9 cellular contexts compared by ENCODE assay signal in the genomic region with DNA sequence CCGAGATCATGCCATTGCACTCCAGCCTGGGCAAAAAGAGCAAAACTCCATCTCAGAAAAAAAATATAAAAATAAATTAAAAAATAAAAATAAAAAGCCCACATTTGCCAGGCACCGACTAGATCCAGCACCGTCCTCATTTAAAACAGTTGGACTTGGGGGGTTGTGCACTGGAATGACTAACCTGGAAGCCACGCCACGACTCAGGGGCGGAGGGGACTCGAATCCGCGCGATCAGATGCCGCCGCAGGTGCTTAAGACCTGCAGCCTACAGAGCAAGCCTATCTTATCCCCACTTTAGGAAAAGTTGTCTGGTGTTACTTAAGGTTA. TPM values are rescaled to one million over a fixed set of nuclear protein-coding genes. Genes with fewer than 3 reads are reported as not detected.
DNase-seq lines count a peak whose midpoint lies in the region; ATAC-seq, FAIRE-seq and TF ChIP-seq lines count a peak whose summit lies in the region.
"Had no signal": no experiment of that assay in that cellular context is flagged by ENCODE, and none has a peak within 500 bp of the region (broad histone marks: within the 10 kb centered on the region; RNA-seq: fewer than 3 reads in every experiment).

No MANE protein-coding gene starts in this region.

- intact Hi-C loops in GM12878 (cut with micrococcal nuclease; ENCODE audit: unreplicated experiment) = no loop called here

- H3K36me3 Mint-ChIP-seq in activated naive CD4-positive, alpha-beta T cell treated with anti-CD3 and anti-CD28 coated beads, Interleukin-2, amount 50 U/mL, for 24 hours = no peaks in the 10 kb centered on the region
- H3K36me3 Mint-ChIP-seq in memory B cell = no peaks in the 10 kb centered on the region

- CTCF ChIA-PET in GM12878 (lab: Yijun Ruan, JAX) = interaction anchor here (1.3 to 1.6 kb wide), 2 partner anchors 21 to 91 kb away, joined by 4 to 5 read pairs; no protein-coding TSS in a partner anchor

- H2AFZ ChIP-seq in GM12878 (ENCODE audit: control insufficient read depth, low read depth, low read length) (peak overlapping the region; percentile 87), Karpas-422 (ENCODE audit: low read length) (no peak overlapping the region)

- in situ Hi-C loops in GM12878 (cut with MboI) = no loop called here

- ATAC-seq in GM12878 (no peak), memory B cell (ENCODE audit: low read depth) (no peak), upper lobe of left lung (ENCODE audit: low FRiP score in 2 of 2) (no peak)

- no peak for TF ChIP-seq POLR2A in GM12878 (IDR thresholded peaks at IDR 0.05; ENCODE audit: low read depth, low read length)
- TF ChIP-seq POLR2A in upper lobe of left lung (IDR thresholded peaks at IDR 0.05) = no peak

- WGBS in GM12878 (ENCODE audit: insufficient coverage, insufficient replicate concordance, low lambda C conversion rate, missing lambda C conversion rate) = 33% methylated on average over 12 of the region's 12 CpGs
- 7 to 13% methylated on average over 12 of the region's 12 CpGs for WGBS in upper lobe of left lung, 2 donors

- no peaks in the 10 kb centered on the region for H3K9me2 ChIP-seq in Karpas-422 (replicated peaks; ENCODE audit: insufficient read depth, low read length)

- peaks cover 9% of the 10 kb centered on the region for H3K4me1 Mint-ChIP-seq in activated naive CD4-positive, alpha-beta T cell treated with anti-CD3 and anti-CD28 coated beads, Interleukin-2, amount 50 U/mL, for 24 hours
- H3K4me1 Mint-ChIP-seq in memory B cell = peaks cover 3% of the 10 kb centered on the region

- no peak for TF ChIP-seq CTCF in GM12878 (IDR thresholded peaks at IDR 0.05 in 2 of 3, conservative IDR thresholded peaks at IDR 0.05 in 1 of 3; ENCODE audit: control insufficient read depth in 2 of 3, extremely low read depth in 1 of 3, insufficient read depth in 1 of 3, low read depth in 3 of 3, low read length in 3 of 3)
- no peak for TF ChIP-seq CTCF in upper lobe of left lung (IDR thresholded peaks at IDR 0.05)

- H3K4me1 ChIP-seq in GM12878 (ENCODE audit: control insufficient read depth, insufficient read depth, low read length) (peaks cover 5% of the 10 kb centered on the region; the same call in 1 of the 2 replicates), upper lobe of left lung (peaks cover 4 to 10% (median 7%) of the 10 kb centered on the region in 4 donors), Karpas-422 (ENCODE audit: low read length) (0 out of 2 replicates have a peak, but pooled peaks cover 3% of the 10 kb centered on the region)

- H3K9ac ChIP-seq in GM12878 (ENCODE audit: control insufficient read depth, insufficient read depth, low read length) (peak overlapping the region; percentile 53; the same call in 1 of the 2 replicates), Karpas-422 (ENCODE audit: low read length) (no peak overlapping the region)

- BruUV-seq in GM12878 (replicated peaks; lab: Mats Ljungman, UMichigan) = no TSS peak

- no peak overlapping the region; the same call in 1 of the 2 replicates for H3K27ac ChIP-seq in GM12878 (ENCODE audit: control insufficient read depth, insufficient read depth)
- peak overlapping the region in 2 of 4 donors; percentile 13 to 49 for H3K27ac ChIP-seq in upper lobe of left lung
- no peak overlapping the region for H3K27ac ChIP-seq in Karpas-422 (ENCODE audit: low read length)

- H3K4me3 ChIP-seq in GM12878 (peak overlapping the region; percentile 67), upper lobe of left lung (peak overlapping the region; percentile 10 to 54 (median 45)), Karpas-422 (ENCODE audit: low read length) (no peak overlapping the region)

- H3K27me3 ChIP-seq in GM12878 (replicated peaks in 1 of 2; ENCODE audit: control insufficient read depth in 2 of 2, insufficient read depth in 2 of 2, low read length in 1 of 2) = no peaks in the 10 kb centered on the region
- no peaks in the 10 kb centered on the region for H3K27me3 ChIP-seq in upper lobe of left lung
- H3K27me3 ChIP-seq in Karpas-422 (ENCODE audit: low read length) = no peaks in the 10 kb centered on the region

- H3K79me2 ChIP-seq in GM12878 (ENCODE audit: control insufficient read depth, insufficient read depth, low read length) (no peaks in the 10 kb centered on the region), Karpas-422 (ENCODE audit: low read length) (no peaks in the 10 kb centered on the region)

- H3K36me3 ChIP-seq in GM12878 (ENCODE audit: control insufficient read depth in 2 of 2, insufficient read depth in 2 of 2, low read length in 1 of 2) (no peaks in the 10 kb centered on the region), upper lobe of left lung (no peaks in the 10 kb centered on the region), Karpas-422 (ENCODE audit: insufficient read depth, low read length) (no peaks in the 10 kb centered on the region)

- H3K4me2 ChIP-seq in GM12878 (ENCODE audit: control insufficient read depth, insufficient read depth) = peak overlapping the region; percentile 97
- no peak overlapping the region for H3K4me2 ChIP-seq in Karpas-422 (ENCODE audit: low read depth, low read length, poor library complexity, severe bottlenecking)

- no peak for FAIRE-seq in GM12878 (lab: Jason Lieb, UNC)

- no peak for TF ChIP-seq EP300 in GM12878 (IDR thresholded peaks at IDR 0.05; ENCODE audit: borderline replicate concordance in 1 of 2, control insufficient read depth in 1 of 2, low read depth in 2 of 2, low read length in 2 of 2)
- no peak for TF ChIP-seq EP300 in upper lobe of left lung (IDR thresholded peaks at IDR 0.05)

- RAD21 ChIA-PET in GM12878 (lab: Charles Lee; ENCODE audit: unreplicated experiment) = interaction anchor here (1.5 kb wide), 1 partner anchor 34 kb away, joined by 3 read pairs; no protein-coding TSS in a partner anchor

- no peak for TF ChIP-seq RAD21 in GM12878 (IDR thresholded peaks at IDR 0.05; ENCODE audit: insufficient read depth, low read depth, low read length)

- DNase-seq in activated naive CD4-positive, alpha-beta T cell treated with anti-CD3 and anti-CD28 coated beads, Interleukin-2, amount 50 U/mL, for 16 hours = no peak
- DNase-seq in GM12878 (ENCODE audit: low read depth, low spot score) (no peak), memory B cell (ENCODE audit: low spot score in 2 of 2) (no peak), upper lobe of left lung (no peak), Karpas-422 (no peak)
- no peak for DNase-seq in stimulated activated CD4-positive, alpha-beta T cell treated with anti-CD3 and anti-CD28 coated beads, Interleukin-15, amount 100 ng/mL, for 24 hours
- no peak for DNase-seq in activated CD4-positive, alpha-beta T cell treated with anti-CD3 and anti-CD28 coated beads for 4 hours
- DNase-seq: DND-41 had no signal

- H3K9me3 ChIP-seq in GM12878 (replicated peaks; ENCODE audit: control insufficient read depth, insufficient read depth, low read length) (no peaks in the 10 kb centered on the region), upper lobe of left lung (no peaks in the 10 kb centered on the region), Karpas-422 (ENCODE audit: low read length) (no peaks in the 10 kb centered on the region)

- no peaks in the 10 kb centered on the region for H3K27me3 Mint-ChIP-seq in activated naive CD4-positive, alpha-beta T cell treated with anti-CD3 and anti-CD28 coated beads, Interleukin-2, amount 50 U/mL, for 24 hours
- peaks cover 2% of the 10 kb centered on the region for H3K27me3 Mint-ChIP-seq in memory B cell

- H3K9me3 Mint-ChIP-seq in activated naive CD4-positive, alpha-beta T cell treated with anti-CD3 and anti-CD28 coated beads, Interleukin-2, amount 50 U/mL, for 24 hours = no peaks in the 10 kb centered on the region
- H3K9me3 Mint-ChIP-seq in memory B cell = no peaks in the 10 kb centered on the region

- H3K4me3 Mint-ChIP-seq in activated naive CD4-positive, alpha-beta T cell treated with anti-CD3 and anti-CD28 coated beads, Interleukin-2, amount 50 U/mL, for 24 hours = peak overlapping the region; percentile 60
- peak overlapping the region; percentile 71 for H3K4me3 Mint-ChIP-seq in memory B cell

- POLR2A ChIA-PET in GM12878 (lab: Charles Lee) = interaction anchor here (0.6 kb wide), 2 partner anchors 16 to 215 kb away, joined by 4 to 5 read pairs; no protein-coding TSS in a partner anchor

- no peaks in the 10 kb centered on the region for H4K20me1 ChIP-seq in GM12878 (ENCODE audit: control insufficient read depth, insufficient read depth)
- no peaks in the 10 kb centered on the region for H4K20me1 ChIP-seq in Karpas-422 (ENCODE audit: insufficient read depth, low read depth, low read length)

- SMC1A ChIA-PET in GM12878 (lab: Charles Lee; ENCODE audit: uncharacterized antibody, unreplicated experiment) = interaction anchor here (1.3 kb wide), 1 partner anchor 72 kb away, joined by 3 read pairs; no protein-coding TSS in a partner anchor

- H3K27ac Mint-ChIP-seq in activated naive CD4-positive, alpha-beta T cell treated with anti-CD3 and anti-CD28 coated beads, Interleukin-2, amount 50 U/mL, for 24 hours = no peak overlapping the region
- H3K27ac Mint-ChIP-seq in memory B cell = no peak overlapping the region

RNA-seq across cellular contexts. Expression of gene ZBTB8OS, which starts 38.5 kb away (rescaled TPM):
- total RNA-seq in GM12878 (2013; cell fraction: nucleolus; rRNA removed) = 95.3 and 95.8 TPM in 2 replicates
- 77.9 and 83.8 TPM in 2 replicates for total RNA-seq in GM12878 (2014; rRNA removed)
- total RNA-seq in GM12878 (2014; rRNA removed; fragmentation: Illumina TruSeq; extraction: Trizol) = 144 and 146 TPM in 2 replicates
- total RNA-seq in GM12878 (2021) = 77.8 and 88.9 TPM in 2 replicates
- 228 TPM for polyA plus RNA-seq in GM12878 (2011; ENCODE audit: low read depth)
- polyA plus RNA-seq in GM12878 (2011; rRNA removed) = 131 and 193 TPM in 2 replicates
- 59.4 and 71.0 TPM in 2 replicates for polyA plus RNA-seq in GM12878 (2011; cell fraction: cytosol; rRNA removed)
- polyA plus RNA-seq in GM12878 (2011; cell fraction: nucleus; rRNA removed) = 53.0 and 53.4 TPM in 2 replicates
- 109 and 139 TPM in 2 replicates for polyA plus RNA-seq in GM12878 (2012)
- 133 and 180 TPM in 2 replicates for polyA plus RNA-seq in GM12878 (2014; fragmentation: Illumina TruSeq; extraction: Trizol)
- 100 to 1,000 TPM; 294 to 350 TPM for polyA plus RNA-seq in GM12878 (2014; fragmentation: Nextera tagmentation; extraction: Ambion mirVana)
- polyA plus RNA-seq in GM12878 (2014; rRNA removed) = 123 and 150 TPM in 2 replicates
- 100 to 1,000 TPM; 137 to 140 TPM for polyA plus RNA-seq in GM12878 (2016; fragmentation: Nextera tagmentation; extraction: Ambion mirVana)
- 21.7 and 34.6 TPM in 2 replicates for polyA minus RNA-seq in GM12878 (2011; rRNA and poly(A)+ RNA removed)
- polyA minus RNA-seq in GM12878 (2011; cell fraction: cytosol; rRNA and poly(A)+ RNA removed) = 12.8 and 13.6 TPM in 2 replicates
- polyA minus RNA-seq in GM12878 (2011; cell fraction: nucleus; rRNA and poly(A)+ RNA removed) = 10.4 and 16.4 TPM in 2 replicates
- total RNA-seq in upper lobe of left lung = 10 to 100 TPM; 24.4 to 43.9 (median 37.3) TPM
- 55.1 and 88.3 TPM in 2 replicates for total RNA-seq in Karpas-422 (2014; rRNA removed; shearing (Covaris generic); ENCODE audit: low replicate concordance)

RNA-seq across cellular contexts. Expression of gene RBBP4, which starts 39.2 kb away (rescaled TPM):
- total RNA-seq in GM12878 (2013; cell fraction: nucleolus; rRNA removed) = 185 and 189 TPM in 2 replicates
- total RNA-seq in GM12878 (2014; rRNA removed) = 156 and 165 TPM in 2 replicates
- 194 TPM in 2 replicates for total RNA-seq in GM12878 (2014; rRNA removed; fragmentation: Illumina TruSeq; extraction: Trizol)
- 290 and 303 TPM in 2 replicates for total RNA-seq in GM12878 (2021)
- polyA plus RNA-seq in GM12878 (2011; ENCODE audit: low read depth) = 131 TPM
- polyA plus RNA-seq in GM12878 (2011; rRNA removed) = 228 and 250 TPM in 2 replicates
- 127 and 135 TPM in 2 replicates for polyA plus RNA-seq in GM12878 (2011; cell fraction: cytosol; rRNA removed)
- 156 and 168 TPM in 2 replicates for polyA plus RNA-seq in GM12878 (2011; cell fraction: nucleus; rRNA removed)
- polyA plus RNA-seq in GM12878 (2012) = 143 and 197 TPM in 2 replicates
- polyA plus RNA-seq in GM12878 (2014; fragmentation: Illumina TruSeq; extraction: Trizol) = 237 and 297 TPM in 2 replicates
- polyA plus RNA-seq in GM12878 (2014; fragmentation: Nextera tagmentation; extraction: Ambion mirVana) = 100 to 1,000 TPM; 120 to 234 TPM
- 169 and 177 TPM in 2 replicates for polyA plus RNA-seq in GM12878 (2014; rRNA removed)
- polyA plus RNA-seq in GM12878 (2016; fragmentation: Nextera tagmentation; extraction: Ambion mirVana) = 100 to 1,000 TPM; 342 to 357 TPM
- 209 and 276 TPM in 2 replicates for polyA minus RNA-seq in GM12878 (2011; rRNA and poly(A)+ RNA removed)
- 110 TPM in 2 replicates for polyA minus RNA-seq in GM12878 (2011; cell fraction: cytosol; rRNA and poly(A)+ RNA removed)
- 73.5 and 94.8 TPM in 2 replicates for polyA minus RNA-seq in GM12878 (2011; cell fraction: nucleus; rRNA and poly(A)+ RNA removed)
- 100 to 1,000 TPM in 5 of 6 donors, 10 to 100 TPM in 1; 72.8 to 161 (median 131) TPM for total RNA-seq in upper lobe of left lung
- total RNA-seq in Karpas-422 (2014; rRNA removed; shearing (Covaris generic); ENCODE audit: low replicate concordance) = 204 and 258 TPM in 2 replicates
